Comparison of ENCODE assay signal across 10 cellular contexts in genomic region chr1:206471415-206471801, GRCh38. TPM values are rescaled to one million over a fixed set of nuclear protein-coding genes. Genes with fewer than 3 reads are reported as not detected.
DNase-seq lines count a peak whose midpoint lies in the region; ATAC-seq, FAIRE-seq and TF ChIP-seq lines count a peak whose summit lies in the region.
"Had no signal": no experiment of that assay in that cellular context is flagged by ENCODE, and none has a peak within 500 bp of the region (broad histone marks: within the 10 kb centered on the region; RNA-seq: fewer than 3 reads in every experiment).

No MANE protein-coding gene starts in this region.

- H3K27me3 Mint-ChIP-seq in Calu3 (ENCODE audit: unreplicated experiment) (no peaks in the 10 kb centered on the region), astrocyte (ENCODE audit: low read depth, unreplicated experiment) (peaks cover 4% of the 10 kb centered on the region), naive B cell (no peaks in the 10 kb centered on the region)

- H2AFZ ChIP-seq in astrocyte (ENCODE audit: low read depth, low read length) = no peak overlapping the region

- no peaks in the 10 kb centered on the region for H3K9me3 Mint-ChIP-seq in Calu3 (ENCODE audit: low read depth, unreplicated experiment)
- H3K9me3 Mint-ChIP-seq in astrocyte (ENCODE audit: unreplicated experiment) = no peaks in the 10 kb centered on the region
- no peaks in the 10 kb centered on the region for H3K9me3 Mint-ChIP-seq in naive B cell

- no TSS peak for BruUV-seq in Calu3 (replicated peaks; lab: Mats Ljungman, UMichigan)

- intact Hi-C loops in Calu3 (cut with micrococcal nuclease; ENCODE audit: unreplicated experiment) = no loop called here

- H3K9ac ChIP-seq in astrocyte (ENCODE audit: low read length) = peak overlapping the region; percentile 83

- H3K4me1 ChIP-seq in astrocyte (ENCODE audit: insufficient read depth, low read length) = peaks cover 38% of the 10 kb centered on the region

- H3K9me3 ChIP-seq in astrocyte (ENCODE audit: insufficient read depth, low read depth, low read length) = no peaks in the 10 kb centered on the region
- H3K9me3 ChIP-seq: neutrophil had no signal

- ATAC-seq in HG02870 (IDR thresholded peaks at IDR 0.05; ENCODE audit: unreplicated experiment) (peak; percentile 39), naive B cell (ENCODE audit: low read depth in 2 of 2) (peak; percentile 35 to 39), GM21515 (IDR thresholded peaks at IDR 0.05; ENCODE audit: unreplicated experiment) (no peak), HG03342 (IDR thresholded peaks at IDR 0.05; ENCODE audit: unreplicated experiment) (no peak)
- ATAC-seq in activated CD4-positive, CD25-positive, alpha-beta regulatory T cell treated with anti-CD3 and anti-CD28 coated beads, Interleukin-2, amount 50 U/mL, for 24 hours = no peak

- peak overlapping the region; percentile 74 for H3K4me3 Mint-ChIP-seq in Calu3 (ENCODE audit: low read depth, unreplicated experiment)
- H3K4me3 Mint-ChIP-seq in astrocyte (ENCODE audit: unreplicated experiment) = peak overlapping the region; percentile 84
- peak overlapping the region; percentile 91 to 97 (median 94) for H3K4me3 Mint-ChIP-seq in naive B cell

- H3K36me3 ChIP-seq in astrocyte (ENCODE audit: insufficient read depth, low read length) = peaks cover 2% of the 10 kb centered on the region

- H3K4me1 Mint-ChIP-seq in Calu3 (ENCODE audit: low read depth, unreplicated experiment) (peaks cover 50% of the 10 kb centered on the region), astrocyte (ENCODE audit: low read depth, unreplicated experiment) (peaks cover 34% of the 10 kb centered on the region), naive B cell (peaks cover 55 to 70% (median 68%) of the 10 kb centered on the region in 3 donors)

- H3K27ac ChIP-seq in astrocyte (ENCODE audit: low read depth, low read length) = no peak overlapping the region

- peak overlapping the region; percentile 98 for H3K4me2 ChIP-seq in astrocyte (ENCODE audit: low read length)

- no peak overlapping the region for H3K27ac Mint-ChIP-seq in Calu3 (ENCODE audit: unreplicated experiment)
- peak overlapping the region; percentile 26 for H3K27ac Mint-ChIP-seq in astrocyte (ENCODE audit: unreplicated experiment)
- H3K27ac Mint-ChIP-seq in naive B cell = peak overlapping the region; percentile 38 to 96 (median 86)

- FAIRE-seq in astrocyte (lab: Jason Lieb, UNC) = no peak

- peaks cover 7% of the 10 kb centered on the region for H3K79me2 ChIP-seq in astrocyte (ENCODE audit: insufficient read depth, low read length)

- CTCF ChIA-PET in Calu3 (lab: Charles Lee) = interaction anchor here (2.1 to 3.2 kb wide), 2 partner anchors 8 to 19 kb away, joined by 7 to 28 read pairs; no protein-coding TSS in a partner anchor

- no peaks in the 10 kb centered on the region for H3K27me3 ChIP-seq in astrocyte (ENCODE audit: insufficient read depth, low read length)
- H3K27me3 ChIP-seq: neutrophil had no signal

- no peak for TF ChIP-seq CTCF in Calu3 (IDR thresholded peaks at IDR 0.05; ENCODE audit: unreplicated experiment)
- no peak for TF ChIP-seq CTCF in astrocyte (IDR thresholded peaks at IDR 0.05; ENCODE audit: insufficient read depth, low read depth, low read length)

- DNase-seq in Calu3 (no peak), astrocyte (ENCODE audit: low read depth) (no peak), naive B cell (no peak), NOMO-1 treated with DMSO at 0.1 percent for 48 hours (lab: John Stamatoyannopoulos, UW; ENCODE audit: unreplicated experiment) (no peak)
- DNase-seq: T-helper 9 cell had no signal

- peaks cover 62% of the 10 kb centered on the region for H3K36me3 Mint-ChIP-seq in Calu3 (ENCODE audit: insufficient read depth, unreplicated experiment)
- peaks cover 16% of the 10 kb centered on the region for H3K36me3 Mint-ChIP-seq in astrocyte (ENCODE audit: low read depth, unreplicated experiment)
- H3K36me3 Mint-ChIP-seq in naive B cell = no peaks in the 10 kb centered on the region

- peaks cover 13% of the 10 kb centered on the region for H4K20me1 ChIP-seq in astrocyte (ENCODE audit: insufficient read depth, low read length)

- H3K4me3 ChIP-seq in astrocyte (ENCODE audit: insufficient read depth, low read depth, low read length) = peak overlapping the region; percentile 79

RNA-seq across cellular contexts. Expression of gene IKBKE, which starts 1.1 kb away (rescaled TPM):
- 35.5 and 47.5 TPM in 2 replicates for total RNA-seq in Calu3 (2022)
- 15.5 and 17.0 TPM in 2 replicates for total RNA-seq in astrocyte
- polyA plus RNA-seq in naive B cell (ENCODE audit: low read depth in 6 of 6) = 10 to 100 TPM in 5 of 6 donors, 1 to 10 TPM in 1; 10.0 to 32.6 (median 14.2) TPM

RNA-seq across cellular contexts. Expression of gene RASSF5, which starts 35.9 kb away (rescaled TPM):
- total RNA-seq in Calu3 (2022) (6.1 and 6.5 TPM in 2 replicates), astrocyte (0.43 and 0.53 TPM in 2 replicates)
- 100 to 1,000 TPM; 116 to 166 (median 146) TPM for polyA plus RNA-seq in naive B cell (ENCODE audit: low read depth in 6 of 6)

Comparison
In these comparisons a context has a peak if more than half of its experiments do, and no peak if none do; other contexts are left out.
1. ATAC-seq: peak in HG02870 (single experiment) and naive B cell (2 of 2); none in GM21515 (single experiment), HG03342 (single experiment) and activated CD4-positive, CD25-positive, alpha-beta regulatory T cell treated with anti-CD3 and anti-CD28 coated beads, Interleukin-2, amount 50 U/mL, for 24 hours (0 of 2).
2. Peak in every context shown above with its lines, with median percentiles within 50 percentile points of each other: H3K4me3 Mint-ChIP-seq.